In the genomic region with DNA sequence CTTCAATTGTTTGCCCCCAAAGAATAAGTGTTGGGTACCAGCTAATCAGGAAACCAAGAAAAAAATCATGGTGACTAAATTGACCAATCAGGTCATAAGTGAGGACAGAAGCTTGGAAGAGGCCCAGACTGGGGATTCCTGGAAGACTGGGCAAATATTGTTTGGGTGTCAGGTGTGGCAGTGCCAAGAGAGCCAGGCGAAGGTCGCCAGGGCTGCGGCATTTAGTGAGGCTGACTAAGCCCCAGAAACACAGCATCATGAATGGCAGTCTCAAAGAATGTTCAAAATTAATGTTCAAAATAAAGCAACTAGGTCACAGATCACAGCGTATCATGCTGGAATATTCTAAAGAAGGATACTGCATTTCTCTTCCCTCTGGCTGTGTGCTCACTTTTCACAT, we compare ENCODE assay signal across 18 cellular contexts.
DNase-seq lines count a peak whose midpoint lies in the region; ATAC-seq and TF ChIP-seq lines count a peak whose summit lies in the region.
"Had no signal": no experiment of that assay in that cellular context is flagged by ENCODE, and none has a peak within 500 bp of the region (broad histone marks: within the 10 kb centered on the region; RNA-seq: fewer than 3 reads in every experiment).

No MANE protein-coding gene starts in this region.

- H3K4me3 ChIP-seq in AG04450 (ENCODE audit: low read depth, low read length) = no peak overlapping the region
- peak overlapping the region in 1 of 4 donors; percentile 5 for H3K4me3 ChIP-seq in sigmoid colon

- H3K9me3 ChIP-seq in AG04450 (ENCODE audit: control insufficient read depth, insufficient read depth, low read length) (no peaks in the 10 kb centered on the region), sigmoid colon (no peaks in the 10 kb centered on the region)
- H3K9me3 ChIP-seq: SK-N-SH had no signal

- CTCF ChIA-PET in AG04450 (lab: Charles Lee) = no interaction called here

- TF ChIP-seq POLR2A in sigmoid colon (IDR thresholded peaks at IDR 0.05) = no peak

- WGBS in sigmoid colon, 2 donors = 25 to 61% methylated on average over 4 of the region's 4 CpGs

- POLR2A ChIA-PET in AG04450 (lab: Yijun Ruan, JAX) = no interaction called here

- H3K27ac ChIP-seq in AG04450 (ENCODE audit: low read depth, low read length) (peak overlapping the region; percentile 90), sigmoid colon (peak overlapping the region; percentile 58 to 77 (median 68))
- H3K27ac ChIP-seq: epithelial cell of prostate had no signal

- peaks cover 0 to 45% (median 26%) of the 10 kb centered on the region in 4 donors for H3K4me1 ChIP-seq in sigmoid colon

- no peak for TF ChIP-seq EP300 in sigmoid colon (IDR thresholded peaks at IDR 0.05)

- H3K36me3 ChIP-seq in sigmoid colon = no peaks in the 10 kb centered on the region

- intact Hi-C loops in left colon (cut with DNase I, micrococcal nuclease) (no loop called here), sigmoid colon (cut with DNase I) (no loop called here)

- no peaks in the 10 kb centered on the region for H3K27me3 ChIP-seq in AG04450 (ENCODE audit: control insufficient read depth, insufficient read depth, low read length)
- H3K27me3 ChIP-seq in sigmoid colon = no peaks in the 10 kb centered on the region

- DNase-seq in AG04450 (ENCODE audit: low read depth, low spot score) = no peak
- peak; percentile 23 for DNase-seq in astrocyte of the hippocampus (ENCODE audit: low read depth, low spot score)
- no peak for DNase-seq in left colon
- no peak for DNase-seq in sigmoid colon
- no peak for DNase-seq in GM19238 (ENCODE audit: insufficient read length, low spot score)
- DNase-seq in NCI-H524 (lab: John Stamatoyannopoulos, UW) = no peak
- DNase-seq: ACHN; activated CD8-positive, alpha-beta T cell treated with anti-CD3 and anti-CD28 coated beads, Interleukin-2, amount 10 ng/mL, durations not matched to agents 7 days and 5 days; COR-L47; H9; kidney glomerular epithelial cell; naive thymus-derived CD4-positive, alpha-beta T cell; NCI-H1694 treated with DMSO at 0.1 percent for 48 hours; NCI-H446; SK-N-SH had no signal

- ATAC-seq in left colon (peak; percentile 63), HG02759 (IDR thresholded peaks at IDR 0.05; ENCODE audit: unreplicated experiment) (no peak), GM21390 (IDR thresholded peaks at IDR 0.05; ENCODE audit: unreplicated experiment) (no peak)
- ATAC-seq: activated CD8-positive, alpha-beta T cell treated with anti-CD3 and anti-CD28 coated beads, Interleukin-2, amount 10 ng/mL, durations not matched to agents 7 days and 5 days; naive thymus-derived CD4-positive, alpha-beta T cell had no signal

- no peak for TF ChIP-seq CTCF in AG04450 (IDR thresholded peaks at IDR 0.05; ENCODE audit: low read depth, low read length)
- no peak for TF ChIP-seq CTCF in sigmoid colon (IDR thresholded peaks at IDR 0.05)
